ENCODE assay signal across 1 cellular context in genomic region chr14:49863483-49864262, GRCh38.
TF ChIP-seq lines count a peak whose summit lies in the region.

No MANE protein-coding gene starts in this region.

TF ChIP-seq in GM23338, 12 proteins besides CTCF, POLR2A, EP300 and RAD21 (continued from another document):
- no peak for TF ChIP-seq REST (IDR thresholded peaks at IDR 0.05; ENCODE audit: unreplicated experiment)
- no peak for TF ChIP-seq STAT1 (IDR thresholded peaks at IDR 0.05; ENCODE audit: unreplicated experiment)
- TF ChIP-seq EZH2 (IDR thresholded peaks at IDR 0.05; ENCODE audit: low read depth, unreplicated experiment): no peak
- TF ChIP-seq NANOG (IDR thresholded peaks at IDR 0.05; ENCODE audit: borderline replicate concordance): no peak
- no peak for TF ChIP-seq ZNF114 (CRISPR knock-in tag; IDR thresholded peaks at IDR 0.05)
